In the genomic region with DNA sequence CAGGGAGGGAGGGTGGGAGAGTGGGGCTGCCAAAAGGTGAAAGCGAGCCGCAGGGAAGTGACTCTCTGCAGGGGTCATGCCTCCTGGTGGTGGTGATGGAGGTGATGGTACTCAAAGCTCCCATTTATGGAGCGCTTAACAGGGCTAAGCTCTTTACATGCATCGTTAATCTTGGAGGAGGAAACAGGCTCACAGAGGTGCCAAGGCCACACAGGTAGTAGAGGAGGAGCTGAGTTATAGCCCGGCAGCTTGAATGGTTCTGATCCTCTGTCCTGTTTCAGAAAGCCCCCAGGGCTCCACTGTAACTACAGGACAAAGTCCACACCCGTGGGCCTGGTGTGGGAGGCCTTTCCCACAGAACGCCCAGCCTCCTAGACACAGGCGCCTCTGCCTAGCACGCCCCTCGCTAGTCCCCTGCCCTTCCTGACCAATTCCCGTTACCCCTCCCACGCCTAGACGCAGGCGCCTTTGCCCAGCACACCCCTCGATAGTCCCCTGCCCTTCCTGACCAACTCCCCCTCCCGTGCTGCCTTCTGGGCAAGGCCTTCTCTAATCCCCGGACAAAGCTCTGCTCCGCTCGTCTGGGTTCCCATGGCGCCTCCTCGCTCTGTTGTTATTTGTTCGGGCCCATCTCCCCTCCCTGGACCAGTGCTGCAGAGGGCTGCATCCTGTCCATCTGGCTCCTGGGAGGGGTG, we compare ENCODE assay signal across 1 cellular context.
TF ChIP-seq lines count a peak whose summit lies in the region.

No MANE protein-coding gene starts in this region.

TF ChIP-seq in GM12878, 131 proteins besides CTCF, POLR2A, EP300 and RAD21:
- TF ChIP-seq SMC3 (IDR thresholded peaks at IDR 0.05; ENCODE audit: borderline replicate concordance, low read length), result no peak
- TF ChIP-seq ZNF207 (IDR thresholded peaks at IDR 0.05; ENCODE audit: borderline replicate concordance), result no peak
- TF ChIP-seq ZNF622 (IDR thresholded peaks at IDR 0.05), result no peak
- TF ChIP-seq, protein P1, sequence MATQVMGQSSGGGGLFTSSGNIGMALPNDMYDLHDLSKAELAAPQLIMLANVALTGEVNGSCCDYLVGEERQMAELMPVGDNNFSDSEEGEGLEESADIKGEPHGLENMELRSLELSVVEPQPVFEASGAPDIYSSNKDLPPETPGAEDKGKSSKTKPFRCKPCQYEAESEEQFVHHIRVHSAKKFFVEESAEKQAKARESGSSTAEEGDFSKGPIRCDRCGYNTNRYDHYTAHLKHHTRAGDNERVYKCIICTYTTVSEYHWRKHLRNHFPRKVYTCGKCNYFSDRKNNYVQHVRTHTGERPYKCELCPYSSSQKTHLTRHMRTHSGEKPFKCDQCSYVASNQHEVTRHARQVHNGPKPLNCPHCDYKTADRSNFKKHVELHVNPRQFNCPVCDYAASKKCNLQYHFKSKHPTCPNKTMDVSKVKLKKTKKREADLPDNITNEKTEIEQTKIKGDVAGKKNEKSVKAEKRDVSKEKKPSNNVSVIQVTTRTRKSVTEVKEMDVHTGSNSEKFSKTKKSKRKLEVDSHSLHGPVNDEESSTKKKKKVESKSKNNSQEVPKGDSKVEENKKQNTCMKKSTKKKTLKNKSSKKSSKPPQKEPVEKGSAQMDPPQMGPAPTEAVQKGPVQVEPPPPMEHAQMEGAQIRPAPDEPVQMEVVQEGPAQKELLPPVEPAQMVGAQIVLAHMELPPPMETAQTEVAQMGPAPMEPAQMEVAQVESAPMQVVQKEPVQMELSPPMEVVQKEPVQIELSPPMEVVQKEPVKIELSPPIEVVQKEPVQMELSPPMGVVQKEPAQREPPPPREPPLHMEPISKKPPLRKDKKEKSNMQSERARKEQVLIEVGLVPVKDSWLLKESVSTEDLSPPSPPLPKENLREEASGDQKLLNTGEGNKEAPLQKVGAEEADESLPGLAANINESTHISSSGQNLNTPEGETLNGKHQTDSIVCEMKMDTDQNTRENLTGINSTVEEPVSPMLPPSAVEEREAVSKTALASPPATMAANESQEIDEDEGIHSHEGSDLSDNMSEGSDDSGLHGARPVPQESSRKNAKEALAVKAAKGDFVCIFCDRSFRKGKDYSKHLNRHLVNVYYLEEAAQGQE (IDR thresholded peaks at IDR 0.05; ENCODE audit: low read depth, low read length), result no peak
- TF ChIP-seq, protein P2, sequence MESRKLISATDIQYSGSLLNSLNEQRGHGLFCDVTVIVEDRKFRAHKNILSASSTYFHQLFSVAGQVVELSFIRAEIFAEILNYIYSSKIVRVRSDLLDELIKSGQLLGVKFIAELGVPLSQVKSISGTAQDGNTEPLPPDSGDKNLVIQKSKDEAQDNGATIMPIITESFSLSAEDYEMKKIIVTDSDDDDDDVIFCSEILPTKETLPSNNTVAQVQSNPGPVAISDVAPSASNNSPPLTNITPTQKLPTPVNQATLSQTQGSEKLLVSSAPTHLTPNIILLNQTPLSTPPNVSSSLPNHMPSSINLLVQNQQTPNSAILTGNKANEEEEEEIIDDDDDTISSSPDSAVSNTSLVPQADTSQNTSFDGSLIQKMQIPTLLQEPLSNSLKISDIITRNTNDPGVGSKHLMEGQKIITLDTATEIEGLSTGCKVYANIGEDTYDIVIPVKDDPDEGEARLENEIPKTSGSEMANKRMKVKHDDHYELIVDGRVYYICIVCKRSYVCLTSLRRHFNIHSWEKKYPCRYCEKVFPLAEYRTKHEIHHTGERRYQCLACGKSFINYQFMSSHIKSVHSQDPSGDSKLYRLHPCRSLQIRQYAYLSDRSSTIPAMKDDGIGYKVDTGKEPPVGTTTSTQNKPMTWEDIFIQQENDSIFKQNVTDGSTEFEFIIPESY (IDR thresholded peaks at IDR 0.05), result peak; percentile 76; the same call in 1 of the 2 replicates
- TF ChIP-seq EZH2 (IDR thresholded peaks at IDR 0.05; ENCODE audit: borderline replicate concordance, control insufficient read depth, low read depth, low read length), result no peak
- TF ChIP-seq CBX5 (IDR thresholded peaks at IDR 0.05; ENCODE audit: low read depth), result no peak
- TF ChIP-seq CBX3 (IDR thresholded peaks at IDR 0.05; ENCODE audit: borderline replicate concordance, low read depth), result no peak
